In genomic region chr2:217279571-217279970, GRCh38 we compare ENCODE assay signal across 1 cellular context.
TF ChIP-seq lines count a peak whose summit lies in the region.

No MANE protein-coding gene starts in this region.

TF ChIP-seq in GM23338, 12 proteins besides CTCF, POLR2A, EP300 and RAD21 (continued from another document):
- TF ChIP-seq ZNF462 (CRISPR knock-in tag; IDR thresholded peaks at IDR 0.05) (no peak), EZH2 (IDR thresholded peaks at IDR 0.05; ENCODE audit: low read depth, unreplicated experiment) (no peak), ZNF331 (CRISPR knock-in tag; IDR thresholded peaks at IDR 0.05; ENCODE audit: low read depth) (no peak), ZNF114 (CRISPR knock-in tag; IDR thresholded peaks at IDR 0.05) (no peak)
